ENCODE assay signal across 24 cellular contexts in genomic region chr5:28678899-28679298, GRCh38.
"Had no signal": no experiment of that assay in that cellular context is flagged by ENCODE, and none has a peak within 500 bp of the region (broad histone marks: within the 10 kb centered on the region; RNA-seq: fewer than 3 reads in every experiment).

No MANE protein-coding gene starts in this region.

- H3K4me1 ChIP-seq: Peyer's patch, SJSA1 had no signal

- DNase-seq: IMR-90; Karpas-422; KG1; MM.1S; NCI-H1092 treated with DMSO at 0.1 percent for 48 hours; NCI-H1436; NCI-H1694; NCI-H187 treated with DMSO at 0.1 percent for 48 hours; NCI-H2029 treated with DMSO at 0.1 percent for 48 hours; NCI-H2171 treated with DMSO at 0.1 percent for 48 hours; NCI-H345; NCI-H446 treated with DMSO at 0.1 percent for 48 hours; NCI-H510A treated with DMSO at 0.1 percent for 48 hours; NCI-H526; NK-92 treated with Interleukin-12 subunit alpha and Interleukin-12 subunit beta, amount 100 ng/mL, for 24 hours; OCI-M1; PC-9; Peyer's patch; Right ventricle myocardium superior; SIG-M5; T-helper 1 cell had no signal

- H3K4me3 ChIP-seq: PC-9, Peyer's patch, SJSA1, SK-N-MC had no signal

- H3K9me3 ChIP-seq: Peyer's patch, SJSA1 had no signal

- ATAC-seq: HepG2 had no signal

- H3K36me3 ChIP-seq: Peyer's patch, SJSA1 had no signal

- H3K27me3 ChIP-seq: Peyer's patch, SJSA1 had no signal

- H3K27ac ChIP-seq: PC-9, Peyer's patch, SJSA1, SK-N-MC had no signal
